Comparison of ENCODE assay signal across 1 cellular context in the genomic region with DNA sequence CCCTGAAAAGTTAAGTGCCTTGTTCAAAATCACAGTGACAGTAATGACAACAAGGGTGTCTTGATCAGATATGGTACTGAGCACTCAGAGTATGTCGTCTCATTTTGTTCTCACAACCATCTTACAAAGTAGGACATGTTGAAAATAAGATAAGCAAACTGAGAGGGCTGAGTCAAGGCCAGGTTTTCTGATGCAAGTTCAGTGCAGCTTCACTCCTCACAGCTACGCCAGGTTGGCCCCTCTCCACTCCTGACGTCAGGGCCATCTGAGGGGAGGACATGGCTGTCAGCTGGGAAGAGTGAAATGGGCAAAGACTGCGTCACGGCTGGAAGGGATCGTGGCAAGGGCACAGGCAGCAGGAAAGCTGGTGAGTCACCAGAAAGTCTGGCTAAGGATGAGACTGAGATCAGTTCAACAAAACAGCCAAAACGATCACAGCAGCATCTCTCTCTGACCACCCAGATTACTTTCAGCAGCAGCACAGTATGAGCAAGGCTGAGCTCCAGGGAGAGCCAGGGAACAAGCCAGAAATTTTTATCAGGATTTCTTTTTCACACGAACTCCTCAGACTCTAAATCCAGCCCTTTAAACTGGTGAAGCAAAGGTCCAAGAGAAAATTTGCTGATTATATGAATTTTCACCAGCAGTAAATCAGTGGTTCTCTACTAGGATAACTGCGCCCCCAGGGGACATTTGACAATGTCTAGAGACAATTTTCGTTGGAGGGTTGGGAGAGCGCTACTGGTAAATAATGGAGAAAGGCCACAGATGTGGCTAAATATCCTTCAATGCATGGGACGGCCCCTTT.
TF ChIP-seq lines count a peak whose summit lies in the region.

No MANE protein-coding gene starts in this region.

TF ChIP-seq in K562, 482 proteins besides CTCF, POLR2A, EP300 and RAD21 (continued from another document and continues in another):
- TF ChIP-seq ZNF696 (CRISPR knock-in tag; conservative IDR thresholded peaks at IDR 0.05) (no peak), TRIM25 (IDR thresholded peaks at IDR 0.05; ENCODE audit: borderline replicate concordance) (no peak), ZNF121 (CRISPR knock-in tag; conservative IDR thresholded peaks at IDR 0.05) (no peak), NR2F6 (CRISPR knock-in tag; IDR thresholded peaks at IDR 0.05) (no peak), KLF1 (tag; IDR thresholded peaks at IDR 0.05) (no peak), MTA2 (IDR thresholded peaks at IDR 0.05; ENCODE audit: low read depth) (peak; percentile 59), SREBF2 (CRISPR knock-in tag; IDR thresholded peaks at IDR 0.05) (no peak), CHCHD3 (CRISPR knock-in tag; IDR thresholded peaks at IDR 0.05) (no peak), TCF3 (CRISPR knock-in tag; IDR thresholded peaks at IDR 0.05) (peak; percentile 85), FOXJ3 (CRISPR knock-in tag; IDR thresholded peaks at IDR 0.05) (no peak), ZNF436 (CRISPR knock-in tag; IDR thresholded peaks at IDR 0.05) (no peak), SRSF7 (optimal IDR thresholded peaks at IDR 0.05; ENCODE audit: low read depth, low read length) (no peak), ASH1L (IDR thresholded peaks at IDR 0.05; ENCODE audit: borderline replicate concordance, low read depth, partially characterized antibody) (no peak), MGA (IDR thresholded peaks at IDR 0.05) (0 out of 2 replicates have a peak, but pooled peaks have one; percentile 39), NCOR1 (IDR thresholded peaks at IDR 0.05) (peak; percentile 88), ETS2 (tag; IDR thresholded peaks at IDR 0.05; ENCODE audit: borderline replicate concordance, poor library complexity, severe bottlenecking) (no peak), FIP1L1 (IDR thresholded peaks at IDR 0.05; ENCODE audit: low read depth, low read length, poor library complexity, severe bottlenecking) (no peak), E2F1 (CRISPR knock-in tag; IDR thresholded peaks at IDR 0.05) (no peak), NFIX (CRISPR knock-in tag; IDR thresholded peaks at IDR 0.05; ENCODE audit: low read depth) (no peak), JUND (IDR thresholded peaks at IDR 0.05; ENCODE audit: borderline replicate concordance, low read depth, low read length) (peak; percentile 90), JUND (tag; IDR thresholded peaks at IDR 0.05; ENCODE audit: borderline replicate concordance, low read depth, low read length) (peak; percentile 86; the same call in 2 of the 3 replicates), ZBTB7A (IDR thresholded peaks at IDR 0.05; ENCODE audit: borderline replicate concordance, control insufficient read depth, low read depth, low read length) (no peak), ZNF644 (tag; IDR thresholded peaks at IDR 0.05; ENCODE audit: low read depth) (peak; percentile 75; the same call in 1 of the 2 replicates)
- TF ChIP-seq, protein P1, sequence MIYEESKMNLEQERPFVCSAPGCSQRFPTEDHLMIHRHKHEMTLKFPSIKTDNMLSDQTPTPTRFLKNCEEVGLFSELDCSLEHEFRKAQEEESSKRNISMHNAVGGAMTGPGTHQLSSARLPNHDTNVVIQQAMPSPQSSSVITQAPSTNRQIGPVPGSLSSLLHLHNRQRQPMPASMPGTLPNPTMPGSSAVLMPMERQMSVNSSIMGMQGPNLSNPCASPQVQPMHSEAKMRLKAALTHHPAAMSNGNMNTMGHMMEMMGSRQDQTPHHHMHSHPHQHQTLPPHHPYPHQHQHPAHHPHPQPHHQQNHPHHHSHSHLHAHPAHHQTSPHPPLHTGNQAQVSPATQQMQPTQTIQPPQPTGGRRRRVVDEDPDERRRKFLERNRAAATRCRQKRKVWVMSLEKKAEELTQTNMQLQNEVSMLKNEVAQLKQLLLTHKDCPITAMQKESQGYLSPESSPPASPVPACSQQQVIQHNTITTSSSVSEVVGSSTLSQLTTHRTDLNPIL (CRISPR knock-in tag; IDR thresholded peaks at IDR 0.05): no peak
- TF ChIP-seq, protein P2, sequence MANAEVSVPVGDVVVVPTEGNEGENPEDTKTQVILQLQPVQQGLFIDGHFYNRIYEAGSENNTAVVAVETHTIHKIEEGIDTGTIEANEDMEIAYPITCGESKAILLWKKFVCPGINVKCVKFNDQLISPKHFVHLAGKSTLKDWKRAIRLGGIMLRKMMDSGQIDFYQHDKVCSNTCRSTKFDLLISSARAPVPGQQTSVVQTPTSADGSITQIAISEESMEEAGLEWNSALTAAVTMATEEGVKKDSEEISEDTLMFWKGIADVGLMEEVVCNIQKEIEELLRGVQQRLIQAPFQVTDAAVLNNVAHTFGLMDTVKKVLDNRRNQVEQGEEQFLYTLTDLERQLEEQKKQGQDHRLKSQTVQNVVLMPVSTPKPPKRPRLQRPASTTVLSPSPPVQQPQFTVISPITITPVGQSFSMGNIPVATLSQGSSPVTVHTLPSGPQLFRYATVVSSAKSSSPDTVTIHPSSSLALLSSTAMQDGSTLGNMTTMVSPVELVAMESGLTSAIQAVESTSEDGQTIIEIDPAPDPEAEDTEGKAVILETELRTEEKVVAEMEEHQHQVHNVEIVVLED (CRISPR knock-in tag; IDR thresholded peaks at IDR 0.05): no peak
